In the genomic region with DNA sequence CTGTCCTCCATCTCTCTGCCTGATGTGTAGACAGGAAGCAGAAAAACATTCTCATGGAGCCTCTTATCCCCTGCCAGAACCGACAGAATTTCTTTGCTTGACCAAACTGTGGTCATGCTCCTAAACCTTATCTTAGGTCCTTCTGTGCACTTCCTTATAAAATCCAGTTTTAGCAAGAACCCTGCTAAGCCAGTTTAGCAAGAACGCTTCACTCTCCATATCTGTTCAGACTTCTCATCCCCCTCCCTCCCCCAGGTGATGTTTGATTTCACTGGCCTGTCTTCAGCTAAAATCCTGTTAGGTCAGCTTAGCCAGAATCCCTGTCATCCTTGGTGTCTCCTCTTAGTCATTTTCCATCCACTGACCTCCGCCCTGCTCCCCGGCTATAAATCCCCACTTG, we compare ENCODE assay signal across 26 cellular contexts.
"Had no signal": no experiment of that assay in that cellular context is flagged by ENCODE, and none has a peak within 500 bp of the region (broad histone marks: within the 10 kb centered on the region; RNA-seq: fewer than 3 reads in every experiment).

No MANE protein-coding gene starts in this region.

- H3K4me1 ChIP-seq: gastroesophageal sphincter, heart left ventricle, neural progenitor cell, prostate gland, spleen, upper lobe of right lung had no signal

- H3K27ac Mint-ChIP-seq: activated CD8-positive, alpha-beta T cell treated with anti-CD3 and anti-CD28 coated beads, Interleukin-2, amount 10 ng/mL, durations not matched to agents 7 days and 5 days; activated naive CD4-positive, alpha-beta T cell treated with anti-CD3 and anti-CD28 coated beads, Interleukin-2, amount 50 U/mL, for 72 hours; activated T-helper 17 cell treated with anti-CD3 and anti-CD28 coated beads, Interleukin-2, amount 50 U/mL, for 72 hours; brain; effector memory CD8-positive, alpha-beta T cell; naive thymus-derived CD8-positive, alpha-beta T cell; neural progenitor cell had no signal

- H3K36me3 Mint-ChIP-seq: activated naive CD4-positive, alpha-beta T cell treated with anti-CD3 and anti-CD28 coated beads, Interleukin-2, amount 50 U/mL, for 72 hours; brain; naive thymus-derived CD8-positive, alpha-beta T cell; neural progenitor cell had no signal

- H3K4me1 Mint-ChIP-seq: activated T-helper 17 cell treated with anti-CD3 and anti-CD28 coated beads, Interleukin-2, amount 50 U/mL, for 72 hours; brain; naive thymus-derived CD8-positive, alpha-beta T cell; neural progenitor cell had no signal

- H3K36me3 ChIP-seq: gastroesophageal sphincter, heart left ventricle, neural progenitor cell, prostate gland, spleen, thoracic aorta, upper lobe of right lung, WERI-Rb-1 had no signal

- H3K4me3 Mint-ChIP-seq: activated CD8-positive, alpha-beta T cell treated with anti-CD3 and anti-CD28 coated beads, Interleukin-2, amount 10 ng/mL, durations not matched to agents 7 days and 5 days; activated T-helper 17 cell treated with anti-CD3 and anti-CD28 coated beads, Interleukin-2, amount 50 U/mL, for 72 hours; brain; effector memory CD8-positive, alpha-beta T cell; naive thymus-derived CD8-positive, alpha-beta T cell; neural progenitor cell had no signal

- H3K27me3 ChIP-seq: gastroesophageal sphincter, heart left ventricle, neural progenitor cell, spleen, upper lobe of right lung had no signal

- H3K4me3 ChIP-seq: dorsolateral prefrontal cortex, gastroesophageal sphincter, heart left ventricle, lung, neural progenitor cell, prostate gland, spleen, thoracic aorta, upper lobe of right lung had no signal

- H3K9me3 ChIP-seq: gastroesophageal sphincter, prostate gland, thoracic aorta, upper lobe of right lung had no signal

- H3K27me3 Mint-ChIP-seq: activated T-helper 17 cell treated with anti-CD3 and anti-CD28 coated beads, Interleukin-2, amount 50 U/mL, for 72 hours; brain; effector memory CD8-positive, alpha-beta T cell; naive thymus-derived CD8-positive, alpha-beta T cell had no signal

- H3K9me3 Mint-ChIP-seq: activated T-helper 17 cell treated with anti-CD3 and anti-CD28 coated beads, Interleukin-2, amount 50 U/mL, for 72 hours; neural progenitor cell had no signal

- ATAC-seq: activated CD8-positive, alpha-beta T cell treated with anti-CD3 and anti-CD28 coated beads, Interleukin-2, amount 10 ng/mL, durations not matched to agents 7 days and 5 days; activated naive CD4-positive, alpha-beta T cell treated with anti-CD3 and anti-CD28 coated beads, Interleukin-2, amount 50 U/mL, for 72 hours; activated T-helper 17 cell treated with anti-CD3 and anti-CD28 coated beads, Interleukin-2, amount 50 U/mL, for 72 hours; effector memory CD8-positive, alpha-beta T cell; gastroesophageal sphincter; heart left ventricle; left lobe of liver; naive thymus-derived CD8-positive, alpha-beta T cell; upper lobe of right lung had no signal

- H3K27ac ChIP-seq: dorsolateral prefrontal cortex, gastroesophageal sphincter, heart left ventricle, neural progenitor cell, prostate gland, spleen, thoracic aorta, upper lobe of right lung, WERI-Rb-1 had no signal

- DNase-seq: activated CD4-positive, alpha-beta T cell treated with anti-CD3 and anti-CD28 coated beads, Interleukin-2, amount 50 U/mL, for 1 hour; activated CD4-positive, CD25-positive, alpha-beta regulatory T cell treated with anti-CD3 and anti-CD28 coated beads, Interleukin-2, amount 50 U/mL, for 72 hours; activated CD8-positive, alpha-beta T cell treated with anti-CD3 and anti-CD28 coated beads, Interleukin-2, amount 10 ng/mL, durations not matched to agents 7 days and 5 days; activated T-cell treated with anti-CD3 and anti-CD28 coated beads, Interleukin-2, amount 50 U/mL, for 1 hour; aorta; central memory CD4-positive, alpha-beta T cell; dorsolateral prefrontal cortex; effector memory CD8-positive, alpha-beta T cell; heart left ventricle; kidney; naive thymus-derived CD8-positive, alpha-beta T cell; spleen; stimulated activated CD4-positive, alpha-beta T cell treated with anti-CD3 and anti-CD28 coated beads, Interleukin-4, amount 100 ng/mL, for 1 hour; stimulated activated naive CD4-positive, alpha-beta T cell; upper lobe of right lung; WERI-Rb-1 had no signal

- FAIRE-seq: endothelial cell of umbilical vein had no signal
